Comparison of ENCODE assay signal across 8 cellular contexts in genomic region chr11:34359548-34359891, GRCh38. TPM values are rescaled to one million over a fixed set of nuclear protein-coding genes. Genes with fewer than 3 reads are reported as not detected.
DNase-seq lines count a peak whose midpoint lies in the region; ATAC-seq, FAIRE-seq and TF ChIP-seq lines count a peak whose summit lies in the region.

No MANE protein-coding gene starts in this region.

- no peak for TF ChIP-seq POLR2A in HepG2 (IDR thresholded peaks at IDR 0.05; ENCODE audit: insufficient read depth in 1 of 2, low read depth in 2 of 2, low read length in 2 of 2)

- H3K9me3 Mint-ChIP-seq in activated naive CD4-positive, alpha-beta T cell treated with anti-CD3 and anti-CD28 coated beads, Interleukin-2, amount 50 U/mL, for 24 hours = no peaks in the 10 kb centered on the region
- H3K9me3 Mint-ChIP-seq in activated naive CD4-positive, alpha-beta T cell treated with anti-CD3 and anti-CD28 coated beads for 36 hours = no peaks in the 10 kb centered on the region
- no peaks in the 10 kb centered on the region for H3K9me3 Mint-ChIP-seq in activated T-helper 1 cell treated with anti-CD3 and anti-CD28 coated beads, Interleukin-12 subunit alpha, Interleukin-12 subunit beta, Interleukin-2, Interleukin-4 antibody, amounts not matched to agents 30 ng/mL and 10 ng/mL and 1 ng/mL, durations not matched to agents 14 hours and 24 hours and 36 hours
- H3K9me3 Mint-ChIP-seq in type B pancreatic cell = no peaks in the 10 kb centered on the region

- peaks cover 18% of the 10 kb centered on the region for H3K4me1 Mint-ChIP-seq in activated naive CD4-positive, alpha-beta T cell treated with anti-CD3 and anti-CD28 coated beads, Interleukin-2, amount 50 U/mL, for 24 hours
- peaks cover 23% of the 10 kb centered on the region for H3K4me1 Mint-ChIP-seq in activated naive CD4-positive, alpha-beta T cell treated with anti-CD3 and anti-CD28 coated beads for 36 hours (ENCODE audit: low read depth)
- peaks cover 47% of the 10 kb centered on the region for H3K4me1 Mint-ChIP-seq in activated T-helper 1 cell treated with anti-CD3 and anti-CD28 coated beads, Interleukin-12 subunit alpha, Interleukin-12 subunit beta, Interleukin-2, Interleukin-4 antibody, amounts not matched to agents 30 ng/mL and 10 ng/mL and 1 ng/mL, durations not matched to agents 14 hours and 24 hours and 36 hours (ENCODE audit: low read depth)
- H3K4me1 Mint-ChIP-seq in type B pancreatic cell (ENCODE audit: unreplicated experiment) = peaks cover 24% of the 10 kb centered on the region

- BruUV-seq in HepG2 (replicated peaks; lab: Mats Ljungman, UMichigan) = no TSS peak

- H3K27ac Mint-ChIP-seq in activated naive CD4-positive, alpha-beta T cell treated with anti-CD3 and anti-CD28 coated beads, Interleukin-2, amount 50 U/mL, for 24 hours = no peak overlapping the region
- no peak overlapping the region for H3K27ac Mint-ChIP-seq in activated naive CD4-positive, alpha-beta T cell treated with anti-CD3 and anti-CD28 coated beads for 36 hours
- no peak overlapping the region for H3K27ac Mint-ChIP-seq in activated T-helper 1 cell treated with anti-CD3 and anti-CD28 coated beads, Interleukin-12 subunit alpha, Interleukin-12 subunit beta, Interleukin-2, Interleukin-4 antibody, amounts not matched to agents 30 ng/mL and 10 ng/mL and 1 ng/mL, durations not matched to agents 14 hours and 24 hours and 36 hours
- peak overlapping the region; percentile 75 for H3K27ac Mint-ChIP-seq in type B pancreatic cell

- TF ChIP-seq EP300 in HepG2 (IDR thresholded peaks at IDR 0.05; ENCODE audit: low read depth in 2 of 2, low read length in 2 of 2) (no peak), HepG2 (CRISPR knock-in tag; IDR thresholded peaks at IDR 0.05; ENCODE audit: borderline replicate concordance) (no peak)

- POLR2A ChIA-PET in HepG2 (lab: Yijun Ruan, JAX) = no interaction called here

- no peak; the same call in 1 of the 2 replicates for TF ChIP-seq RAD21 in HepG2 (CRISPR knock-in tag; IDR thresholded peaks at IDR 0.05)

- peaks cover 29% of the 10 kb centered on the region for H3K79me2 ChIP-seq in HepG2 (ENCODE audit: insufficient read depth, low read length)

- peak overlapping the region; percentile 70 to 85 (median 75); a peak in 5 of 6 replicates for H3K4me3 ChIP-seq in HepG2 (replicated peaks in 1 of 3; ENCODE audit: insufficient read depth in 1 of 3, low read depth in 2 of 3, low read length in 3 of 3)

- H3K9me3 ChIP-seq in HepG2 (ENCODE audit: low read length) = no peaks in the 10 kb centered on the region

- peaks cover 55% of the 10 kb centered on the region for H3K4me1 ChIP-seq in HepG2 (ENCODE audit: insufficient read depth, low read length)

- WGBS in HepG2 (ENCODE audit: low lambda C conversion rate) = 6% methylated on average over 4 of the region's 4 CpGs

- H3K27me3 Mint-ChIP-seq in activated naive CD4-positive, alpha-beta T cell treated with anti-CD3 and anti-CD28 coated beads, Interleukin-2, amount 50 U/mL, for 24 hours = peaks cover 19% of the 10 kb centered on the region
- H3K27me3 Mint-ChIP-seq in activated naive CD4-positive, alpha-beta T cell treated with anti-CD3 and anti-CD28 coated beads for 36 hours (ENCODE audit: low read depth) = peaks cover 21% of the 10 kb centered on the region
- peaks cover 15% of the 10 kb centered on the region for H3K27me3 Mint-ChIP-seq in activated T-helper 1 cell treated with anti-CD3 and anti-CD28 coated beads, Interleukin-12 subunit alpha, Interleukin-12 subunit beta, Interleukin-2, Interleukin-4 antibody, amounts not matched to agents 30 ng/mL and 10 ng/mL and 1 ng/mL, durations not matched to agents 14 hours and 24 hours and 36 hours (ENCODE audit: insufficient read depth)
- peaks cover 35% of the 10 kb centered on the region for H3K27me3 Mint-ChIP-seq in type B pancreatic cell

- peak overlapping the region; percentile 99 for H3K4me2 ChIP-seq in HepG2 (ENCODE audit: low read depth, low read length)

- ATAC-seq in HepG2 = no peak

- in situ Hi-C loops in HepG2 (cut with HindIII; ENCODE audit: extremely low pct_ligation_motif_present, low pct_unique_long_range_greater_than_20kb) = loop anchor here (5.0 to 25.0 kb wide), 3 partner anchors 182 to 1028 kb away; no protein-coding TSS in a partner anchor

- no peaks in the 10 kb centered on the region; a peak in 1 of 5 replicates for H3K27me3 ChIP-seq in HepG2 (ENCODE audit: control insufficient read depth in 1 of 2, insufficient read depth in 2 of 2, low read length in 2 of 2)

- H3K36me3 ChIP-seq in HepG2 (replicated peaks in 1 of 2; ENCODE audit: control insufficient read depth in 1 of 2, insufficient read depth in 2 of 2, low read length in 2 of 2) = no peaks in the 10 kb centered on the region

- no peak overlapping the region for H3K9ac ChIP-seq in HepG2 (ENCODE audit: insufficient read depth, low read depth, low read length)

- intact Hi-C loops in activated naive CD4-positive, alpha-beta T cell treated with anti-CD3 and anti-CD28 coated beads for 36 hours (cut with micrococcal nuclease) = loop anchor here (1.0 to 10.0 kb wide), 8 partner anchors 12 to 551 kb away; partner anchors contain the start of gene LMO2
- intact Hi-C loops in activated T-helper 1 cell treated with anti-CD3 and anti-CD28 coated beads, Interleukin-12 subunit alpha, Interleukin-12 subunit beta, Interleukin-2, Interleukin-4 antibody, amounts not matched to agents 30 ng/mL and 10 ng/mL and 1 ng/mL, durations not matched to agents 14 hours and 24 hours and 36 hours (cut with micrococcal nuclease) = loop anchor here (1.0 to 5.0 kb wide), 10 partner anchors 109 to 783 kb away; partner anchors contain the start of genes C11orf91, LMO2 and NAT10
- intact Hi-C loops in HepG2 (cut with micrococcal nuclease; ENCODE audit: unreplicated experiment) = loop anchor here (1.0 to 5.0 kb wide), 6 partner anchors 42 to 363 kb away; partner anchors contain the start of gene CAT

- no peak; the same call in 1 of the 2 replicates for TF ChIP-seq CTCF in HepG2 (CRISPR knock-in tag; IDR thresholded peaks at IDR 0.05)
- peak; percentile 67 for TF ChIP-seq CTCF in type B pancreatic cell (conservative IDR thresholded peaks at IDR 0.05)

- FAIRE-seq in HepG2 (lab: Jason Lieb, UNC) = no peak

- H3K36me3 Mint-ChIP-seq in activated naive CD4-positive, alpha-beta T cell treated with anti-CD3 and anti-CD28 coated beads, Interleukin-2, amount 50 U/mL, for 24 hours = no peaks in the 10 kb centered on the region
- peaks cover 4% of the 10 kb centered on the region for H3K36me3 Mint-ChIP-seq in activated naive CD4-positive, alpha-beta T cell treated with anti-CD3 and anti-CD28 coated beads for 36 hours (ENCODE audit: low read depth)
- peaks cover 11% of the 10 kb centered on the region for H3K36me3 Mint-ChIP-seq in activated T-helper 1 cell treated with anti-CD3 and anti-CD28 coated beads, Interleukin-12 subunit alpha, Interleukin-12 subunit beta, Interleukin-2, Interleukin-4 antibody, amounts not matched to agents 30 ng/mL and 10 ng/mL and 1 ng/mL, durations not matched to agents 14 hours and 24 hours and 36 hours (ENCODE audit: low read depth)
- no peaks in the 10 kb centered on the region for H3K36me3 Mint-ChIP-seq in type B pancreatic cell

- peak overlapping the region; percentile 13 for H2AFZ ChIP-seq in HepG2 (ENCODE audit: low read length)

- DNase-seq in activated naive CD4-positive, alpha-beta T cell treated with anti-CD3 and anti-CD28 coated beads for 36 hours = no peak
- DNase-seq in activated T-helper 1 cell treated with anti-CD3 and anti-CD28 coated beads, Interleukin-12 subunit alpha, Interleukin-12 subunit beta, Interleukin-2, Interleukin-4 antibody, amounts not matched to agents 30 ng/mL and 10 ng/mL and 1 ng/mL, durations not matched to agents 14 hours and 24 hours and 36 hours (ENCODE audit: low spot score) = no peak
- DNase-seq in HepG2 (ENCODE audit: low spot score) (no peak), type B pancreatic cell (ENCODE audit: extremely low spot score, unreplicated experiment) (no peak), GM03348 (ENCODE audit: low spot score) (no peak), dedifferentiated amniotic fluid mesenchymal stem cell (ENCODE audit: extremely low spot score) (no peak), AG08395 (ENCODE audit: low spot score) (no peak)

- CTCF ChIA-PET in activated naive CD4-positive, alpha-beta T cell treated with anti-CD3 and anti-CD28 coated beads for 36 hours (lab: Charles Lee) = no interaction called here
- CTCF ChIA-PET in HepG2 (lab: Yijun Ruan, JAX; ENCODE audit: low intra/inter-chr PET ratio, low total read pairs) = interaction anchor here (1.0 to 3.7 kb wide), 12 partner anchors 14 to 552 kb away, joined by 3 to 169 read pairs (median 8); partner anchors contain the start of gene CAT

- H3K4me3 Mint-ChIP-seq in activated naive CD4-positive, alpha-beta T cell treated with anti-CD3 and anti-CD28 coated beads, Interleukin-2, amount 50 U/mL, for 24 hours = peak overlapping the region; percentile 88
- no peak overlapping the region for H3K4me3 Mint-ChIP-seq in activated naive CD4-positive, alpha-beta T cell treated with anti-CD3 and anti-CD28 coated beads for 36 hours
- H3K4me3 Mint-ChIP-seq in activated T-helper 1 cell treated with anti-CD3 and anti-CD28 coated beads, Interleukin-12 subunit alpha, Interleukin-12 subunit beta, Interleukin-2, Interleukin-4 antibody, amounts not matched to agents 30 ng/mL and 10 ng/mL and 1 ng/mL, durations not matched to agents 14 hours and 24 hours and 36 hours = peak overlapping the region; percentile 88
- H3K4me3 Mint-ChIP-seq in type B pancreatic cell = peak overlapping the region; percentile 87

- peaks cover 25% of the 10 kb centered on the region for H4K20me1 ChIP-seq in HepG2 (ENCODE audit: insufficient read depth, low read length)

- H3K27ac ChIP-seq in HepG2 (ENCODE audit: extremely low read length, insufficient read depth, low read length) = peak overlapping the region; percentile 83

RNA-seq across cellular contexts. Expression of gene ABTB2, which starts 1.7 kb away (rescaled TPM):
- total RNA-seq in activated naive CD4-positive, alpha-beta T cell treated with anti-CD3 and anti-CD28 coated beads for 36 hours = 1 to 10 TPM; 3.1 to 3.7 TPM
- 14.1 and 14.5 TPM in 2 replicates for total RNA-seq in activated T-helper 1 cell treated with anti-CD3 and anti-CD28 coated beads, Interleukin-12 subunit alpha, Interleukin-12 subunit beta, Interleukin-2, Interleukin-4 antibody, amounts not matched to agents 30 ng/mL and 10 ng/mL and 1 ng/mL, durations not matched to agents 14 hours and 24 hours and 36 hours
- total RNA-seq in HepG2 (2016; rRNA removed; fragmentation: Illumina TruSeq; extraction: Trizol) = 5.1 TPM in 2 replicates
- 3.3 and 3.4 TPM in 2 replicates for total RNA-seq in HepG2 (2016; cell fraction: cytosol; rRNA removed; fragmentation: Illumina TruSeq; extraction: Trizol; ENCODE audit: low read depth)
- total RNA-seq in HepG2 (2016; cell fraction: insoluble cytoplasmic fraction; rRNA removed; fragmentation: Illumina TruSeq; extraction: Trizol) = 4.1 and 4.8 TPM in 2 replicates
- total RNA-seq in HepG2 (2016; cell fraction: membrane; rRNA removed; fragmentation: Illumina TruSeq; extraction: Trizol) = 2.0 and 2.1 TPM in 2 replicates
- 6.9 and 8.5 TPM in 2 replicates for total RNA-seq in HepG2 (2016; cell fraction: nucleus; rRNA removed; fragmentation: Illumina TruSeq; extraction: Trizol)
- polyA plus RNA-seq in HepG2 (2011; rRNA removed) = 12.6 and 15.4 TPM in 2 replicates
- polyA plus RNA-seq in HepG2 (2011; cell fraction: cytosol; rRNA removed) = 6.3 and 10.5 TPM in 2 replicates
- polyA plus RNA-seq in HepG2 (2011; cell fraction: nucleus; rRNA removed) = 33.6 and 53.2 TPM in 2 replicates
- 9.3 and 13.3 TPM in 2 replicates for polyA plus RNA-seq in HepG2 (2012)
- 0.42 and 0.49 TPM in 2 replicates for polyA plus RNA-seq in HepG2 (2016; cell fraction: cytosol; fragmentation: Illumina TruSeq; extraction: Trizol; ENCODE audit: low read depth)
- polyA plus RNA-seq in HepG2 (2016; cell fraction: insoluble cytoplasmic fraction; fragmentation: Illumina TruSeq; extraction: Trizol; ENCODE audit: low read depth) = 6.6 and 8.1 TPM in 2 replicates
- polyA plus RNA-seq in HepG2 (2016; cell fraction: membrane; fragmentation: Illumina TruSeq; extraction: Trizol; ENCODE audit: low read depth) = 1.2 and 1.6 TPM in 2 replicates
- 14.1 and 15.1 TPM in 2 replicates for polyA plus RNA-seq in HepG2 (2016; cell fraction: nucleus; fragmentation: Illumina TruSeq; extraction: Trizol; ENCODE audit: insufficient read depth, low read depth)
- polyA minus RNA-seq in HepG2 (2011; rRNA and poly(A)+ RNA removed; ENCODE audit: low replicate concordance) = 2.9 and 21.3 TPM in 2 replicates
- polyA minus RNA-seq in HepG2 (2011; cell fraction: cytosol; rRNA and poly(A)+ RNA removed) = 7.5 and 8.7 TPM in 2 replicates
- 12.9 and 21.4 TPM in 2 replicates for polyA minus RNA-seq in HepG2 (2011; cell fraction: nucleus; rRNA and poly(A)+ RNA removed)
- 9.0 and 13.5 TPM in 2 replicates for total RNA-seq in type B pancreatic cell (ENCODE audit: low replicate concordance)
